ENCODE assay signal across 36 cellular contexts in genomic region chr1:100589667-100590066, GRCh38. TPM values are rescaled to one million over a fixed set of nuclear protein-coding genes. Genes with fewer than 3 reads are reported as not detected.
"Had no signal": no experiment of that assay in that cellular context is flagged by ENCODE, and none has a peak within 500 bp of the region (broad histone marks: within the 10 kb centered on the region; RNA-seq: fewer than 3 reads in every experiment).

No MANE protein-coding gene starts in this region.

- ATAC-seq: activated naive CD4-positive, alpha-beta T cell treated with anti-CD3 and anti-CD28 coated beads, Interleukin-2, amount 50 U/mL, for 72 hours; activated naive CD8-positive, alpha-beta T cell treated with anti-CD3 and anti-CD28 coated beads, Interleukin-2, amount 50 U/mL, for 24 hours; activated T-cell treated with anti-CD3 and anti-CD28 coated beads, Interleukin-2, amount 50 U/mL, for 4 hours; activated T-cell treated with anti-CD3 and anti-CD28 coated beads, Interleukin-2, amount 50 U/mL, for 72 hours; activated T-helper 17 cell treated with anti-CD3 and anti-CD28 coated beads, Interleukin-2, amount 50 U/mL, for 72 hours; body of pancreas had no signal

- H3K27me3 ChIP-seq: adrenal gland, ascending aorta, body of pancreas, brain microvascular endothelial cell, breast epithelium, cardiac muscle cell had no signal

- H3K4me1 ChIP-seq: ascending aorta, body of pancreas, breast epithelium had no signal

- H3K4me3 ChIP-seq: adrenal gland, ascending aorta, body of pancreas, breast epithelium, cardiac muscle cell had no signal

- FAIRE-seq: astrocyte, bronchial epithelial cell had no signal

- DNase-seq: activated effector memory CD4-positive, alpha-beta T cell treated with anti-CD3 and anti-CD28 coated beads, Interleukin-2, amount 50 U/mL, for 16 hours; activated effector memory CD4-positive, alpha-beta T cell treated with Interleukin-2 at 50 U/mL for 16 hours; activated gamma-delta T cell; activated gamma-delta T cell treated with Interleukin-2 at 50 U/mL for 16 hours; activated naive CD4-positive, alpha-beta T cell; activated naive CD4-positive, alpha-beta T cell treated with anti-CD3 and anti-CD28 coated beads for 36 hours; activated naive CD4-positive, alpha-beta T cell treated with anti-CD3 and anti-CD28 coated beads, Interleukin-2, amount 10 ng/mL, durations not matched to agents 7 days and 5 days; activated naive CD4-positive, alpha-beta T cell treated with anti-CD3 and anti-CD28 coated beads, Interleukin-2, amount 50 U/mL, for 16 hours; activated naive CD4-positive, alpha-beta T cell treated with Interleukin-2 at 50 U/mL for 16 hours; activated naive CD8-positive, alpha-beta T cell treated with anti-CD3 and anti-CD28 coated beads for 36 hours; activated naive CD8-positive, alpha-beta T cell treated with anti-CD3 and anti-CD28 coated beads, Interleukin-2, amount 10 ng/mL, durations not matched to agents 7 days and 5 days; activated naive CD8-positive, alpha-beta T cell treated with anti-CD3 and anti-CD28 coated beads, Interleukin-2, amount 50 U/mL, for 24 hours; activated T-cell treated with anti-CD3 and anti-CD28 coated beads, Interleukin-2, amount 50 U/mL, for 1 hour; activated T-cell treated with anti-CD3 and anti-CD28 coated beads, Interleukin-2, amount 50 U/mL, for 24 hours; activated T-cell treated with anti-CD3 and anti-CD28 coated beads, Interleukin-2, amount 50 U/mL, for 4 hours; activated T-cell treated with anti-CD3 and anti-CD28 coated beads, Interleukin-2, amount 50 U/mL, for 48 hours; activated T-cell treated with anti-CD3 and anti-CD28 coated beads, Interleukin-2, amount 50 U/mL, for 72 hours; adrenal gland; amniotic stem cell; amygdala; anterior cingulate cortex; aorta; body of pancreas; brain microvascular endothelial cell; caudate nucleus; central memory CD4-positive, alpha-beta T cell; cerebellar nuclear complex had no signal

- H3K9me3 ChIP-seq: adrenal gland, ascending aorta, body of pancreas, breast epithelium had no signal

- H3K36me3 ChIP-seq: adrenal gland, ascending aorta, brain microvascular endothelial cell, breast epithelium, cardiac muscle cell had no signal

- H3K27ac ChIP-seq: adrenal gland, ascending aorta, body of pancreas, brain microvascular endothelial cell, breast epithelium, cardiac muscle cell had no signal

RNA-seq across cellular contexts. Expression of gene GPR88, which starts 51.7 kb away (rescaled TPM):
- total RNA-seq: activated naive CD4-positive, alpha-beta T cell treated with anti-CD3 and anti-CD28 coated beads for 36 hours; activated naive CD4-positive, alpha-beta T cell treated with anti-CD3 and anti-CD28 coated beads, Interleukin-2, amount 50 U/mL, for 72 hours; activated naive CD8-positive, alpha-beta T cell treated with anti-CD3 and anti-CD28 coated beads, Interleukin-2, amount 10 ng/mL, durations not matched to agents 7 days and 5 days; activated T-cell treated with anti-CD3 and anti-CD28 coated beads, Interleukin-2, amount 50 U/mL, for 4 hours; activated T-cell treated with anti-CD3 and anti-CD28 coated beads, Interleukin-2, amount 50 U/mL, for 72 hours; activated T-helper 2 cell treated with anti-CD3 and anti-CD28 coated beads, Interferon-gamma antibody, Interleukin-2, Interleukin-4, amounts not matched to agents 10 μg/mL and 5 μg/mL and 100 μg/mL, durations not matched to agents 14 hours and 24 hours and 36 hours; ascending aorta; astrocyte; bronchial epithelial cell; chondrocyte had no signal
